Comparison of ENCODE assay signal across 1 cellular context in genomic region chr17:38603786-38604478, GRCh38.
TF ChIP-seq lines count a peak whose summit lies in the region.

No MANE protein-coding gene starts in this region.

TF ChIP-seq in IMR-90, 13 proteins besides CTCF, POLR2A, EP300 and RAD21:
- TF ChIP-seq MAZ (IDR thresholded peaks at IDR 0.05; ENCODE audit: borderline replicate concordance, low read depth, low read length) (no peak), MAFK (IDR thresholded peaks at IDR 0.05; ENCODE audit: low read depth, low read length) (no peak), BHLHE40 (IDR thresholded peaks at IDR 0.05; ENCODE audit: low read depth, low read length) (no peak), SMC3 (IDR thresholded peaks at IDR 0.05; ENCODE audit: low read depth, low read length) (no peak), MXI1 (IDR thresholded peaks at IDR 0.05; ENCODE audit: borderline replicate concordance, low read depth, low read length) (no peak), ELK1 (IDR thresholded peaks at IDR 0.05; ENCODE audit: borderline replicate concordance, low read depth, low read length) (no peak), FOS (IDR thresholded peaks at IDR 0.05; ENCODE audit: low read depth, low read length) (no peak), USF2 (IDR thresholded peaks at IDR 0.05; ENCODE audit: low read depth, low read length) (no peak), CHD1 (IDR thresholded peaks at IDR 0.05; ENCODE audit: low read depth, low read length) (no peak), RFX5 (IDR thresholded peaks at IDR 0.05; ENCODE audit: low read depth, low read length) (no peak), NFE2L2 (IDR thresholded peaks at IDR 0.05; ENCODE audit: low read depth, low read length) (no peak), CEBPB (IDR thresholded peaks at IDR 0.05; ENCODE audit: low read depth, low read length) (no peak), RCOR1 (IDR thresholded peaks at IDR 0.05; ENCODE audit: insufficient replicate concordance, low read length) (no peak)
